ENCODE assay signal across 23 cellular contexts in genomic region chr16:50351116-50351515, GRCh38. TPM values are rescaled to one million over a fixed set of nuclear protein-coding genes. Genes with fewer than 3 reads are reported as not detected.
DNase-seq lines count a peak whose midpoint lies in the region; ATAC-seq and TF ChIP-seq lines count a peak whose summit lies in the region.
"Had no signal": no experiment of that assay in that cellular context is flagged by ENCODE, and none has a peak within 500 bp of the region (broad histone marks: within the 10 kb centered on the region; RNA-seq: fewer than 3 reads in every experiment).

No MANE protein-coding gene starts in this region.

- H3K9me3 ChIP-seq in CD4-positive, alpha-beta T cell (ENCODE audit: control insufficient read depth, low read length): no peaks in the 10 kb centered on the region
- H3K9me3 ChIP-seq: Peyer's patch had no signal

- H3K4me1 Mint-ChIP-seq in CD4-positive, alpha-beta T cell (ENCODE audit: low read depth): peaks cover 46% of the 10 kb centered on the region
- peaks cover 25% of the 10 kb centered on the region for H3K4me1 Mint-ChIP-seq in activated T-helper 17 cell treated with anti-CD3 and anti-CD28 coated beads, Interleukin-2, amount 50 U/mL, for 72 hours

- H3K27ac Mint-ChIP-seq in CD4-positive, alpha-beta T cell: peak overlapping the region; percentile 69
- H3K27ac Mint-ChIP-seq in activated T-helper 17 cell treated with anti-CD3 and anti-CD28 coated beads, Interleukin-2, amount 50 U/mL, for 72 hours: no peak overlapping the region

- CTCF ChIA-PET in CD4-positive, alpha-beta T cell (lab: Charles Lee): interaction anchor here (1.0 to 8.8 kb wide), 4 partner anchors 12 to 314 kb away, joined by 3 to 91 read pairs (median 4); no protein-coding TSS in a partner anchor

- H3K4me1 ChIP-seq in foreskin keratinocyte: no peaks in the 10 kb centered on the region
- H3K4me1 ChIP-seq: BLaER1 treated with 17β-estradiol and CSF1 and Interleukin-3, amounts not matched to agents 10 nM and 100 nM; Peyer's patch had no signal

- H3K27me3 Mint-ChIP-seq in CD4-positive, alpha-beta T cell: no peaks in the 10 kb centered on the region
- H3K27me3 Mint-ChIP-seq in activated T-helper 17 cell treated with anti-CD3 and anti-CD28 coated beads, Interleukin-2, amount 50 U/mL, for 72 hours: no peaks in the 10 kb centered on the region
- H3K27me3 Mint-ChIP-seq: CD8-positive, alpha-beta memory T cell had no signal

- ATAC-seq in CD4-positive, alpha-beta T cell (ENCODE audit: poor library complexity): no peak
- peak; percentile 39 for ATAC-seq in activated T-helper 17 cell treated with anti-CD3 and anti-CD28 coated beads, Interleukin-2, amount 50 U/mL, for 72 hours (replicated peaks)
- ATAC-seq in foreskin keratinocyte: peak; percentile 53
- ATAC-seq in HG02759 (IDR thresholded peaks at IDR 0.05; ENCODE audit: unreplicated experiment): no peak
- ATAC-seq: HCT116 had no signal

- H3K27ac ChIP-seq in CD4-positive, alpha-beta T cell (ENCODE audit: low read depth, low read length): no peak overlapping the region
- H3K27ac ChIP-seq in foreskin keratinocyte: no peak overlapping the region
- H3K27ac ChIP-seq: BLaER1 treated with 17β-estradiol and CSF1 and Interleukin-3, amounts not matched to agents 10 nM and 100 nM; HL-60; KMS-11; Peyer's patch had no signal

- no peaks in the 10 kb centered on the region for H3K27me3 ChIP-seq in CD4-positive, alpha-beta T cell (ENCODE audit: control insufficient read depth, insufficient read depth, low read length)
- no peaks in the 10 kb centered on the region for H3K27me3 ChIP-seq in foreskin keratinocyte
- H3K27me3 ChIP-seq: BLaER1 treated with 17β-estradiol and CSF1 and Interleukin-3, amounts not matched to agents 10 nM and 100 nM; Peyer's patch had no signal

- no peak for TF ChIP-seq CTCF in CD4-positive, alpha-beta T cell (IDR thresholded peaks at IDR 0.05)
- no peak for TF ChIP-seq CTCF in foreskin keratinocyte (conservative IDR thresholded peaks at IDR 0.05)

- POLR2A ChIA-PET in CD4-positive, alpha-beta T cell (lab: Charles Lee): interaction anchor here (2.5 to 7.6 kb wide), 2 partner anchors 12 to 24 kb away, joined by 10 to 90 read pairs; no protein-coding TSS in a partner anchor

- no peak for DNase-seq in CD4-positive, alpha-beta T cell
- DNase-seq in HT1080 (ENCODE audit: low read depth): peak; percentile 20
- no peak for DNase-seq in foreskin keratinocyte
- DNase-seq in NCI-H524 (lab: John Stamatoyannopoulos, UW): no peak
- no peak for DNase-seq in dedifferentiated amniotic fluid mesenchymal stem cell (ENCODE audit: extremely low spot score)
- DNase-seq: ACHN; Calu3; CD8-positive, alpha-beta memory T cell; DMS153; GOT3; NCI-H1105; NCI-H1694; NCI-H2081; NCI-H2171; NCI-H345; NCI-H524 treated with DMSO at 0.1 percent for 48 hours; Peyer's patch had no signal

- no peak overlapping the region for H3K4me3 Mint-ChIP-seq in CD4-positive, alpha-beta T cell
- no peak overlapping the region for H3K4me3 Mint-ChIP-seq in activated T-helper 17 cell treated with anti-CD3 and anti-CD28 coated beads, Interleukin-2, amount 50 U/mL, for 72 hours
- H3K4me3 Mint-ChIP-seq: CD8-positive, alpha-beta memory T cell had no signal

- peaks cover 2% of the 10 kb centered on the region for H3K9me3 Mint-ChIP-seq in CD4-positive, alpha-beta T cell
- no peaks in the 10 kb centered on the region for H3K9me3 Mint-ChIP-seq in activated T-helper 17 cell treated with anti-CD3 and anti-CD28 coated beads, Interleukin-2, amount 50 U/mL, for 72 hours

- peaks cover 91% of the 10 kb centered on the region for H3K36me3 Mint-ChIP-seq in CD4-positive, alpha-beta T cell (ENCODE audit: low read depth)
- H3K36me3 Mint-ChIP-seq in activated T-helper 17 cell treated with anti-CD3 and anti-CD28 coated beads, Interleukin-2, amount 50 U/mL, for 72 hours (ENCODE audit: low read depth): peaks cover 100% of the 10 kb centered on the region

- intact Hi-C loops in CD4-positive, alpha-beta T cell (cut with DNase I, micrococcal nuclease): no loop called here

RNA-seq across cellular contexts. Expression of gene BRD7, which starts 17.7 kb away (rescaled TPM):
- 100 to 1,000 TPM in 1 of 2 experiments, 10 to 100 TPM in 1; 95.4 to 103 TPM for total RNA-seq in CD4-positive, alpha-beta T cell
- 78.1 and 78.6 TPM in 2 replicates for total RNA-seq in HT1080 (2014; rRNA removed; shearing (Covaris generic))
- polyA plus RNA-seq in HT1080 (2015; cell fraction: cytosol; rRNA removed): 57.7 and 70.6 TPM in 2 replicates
- 38.1 and 38.9 TPM in 2 replicates for polyA plus RNA-seq in HT1080 (2015; cell fraction: nucleus; rRNA removed)
- total RNA-seq in activated T-helper 17 cell treated with anti-CD3 and anti-CD28 coated beads, Interleukin-2, amount 50 U/mL, for 72 hours: 10 to 100 TPM; 53.5 to 63.9 TPM
- total RNA-seq in foreskin keratinocyte: 71.0 and 78.8 TPM in 2 replicates
- 48.7 and 58.9 TPM in 2 replicates for polyA plus RNA-seq in foreskin keratinocyte

Comparison
In these comparisons a context has a peak if more than half of its experiments do, and no peak if none do; other contexts are left out.
1. ATAC-seq: peak in activated T-helper 17 cell treated with anti-CD3 and anti-CD28 coated beads, Interleukin-2, amount 50 U/mL, for 72 hours (single experiment) and foreskin keratinocyte (single experiment); none in CD4-positive, alpha-beta T cell (single experiment) and HG02759 (single experiment).